Comparison of ENCODE assay signal across 18 cellular contexts in the genomic region with DNA sequence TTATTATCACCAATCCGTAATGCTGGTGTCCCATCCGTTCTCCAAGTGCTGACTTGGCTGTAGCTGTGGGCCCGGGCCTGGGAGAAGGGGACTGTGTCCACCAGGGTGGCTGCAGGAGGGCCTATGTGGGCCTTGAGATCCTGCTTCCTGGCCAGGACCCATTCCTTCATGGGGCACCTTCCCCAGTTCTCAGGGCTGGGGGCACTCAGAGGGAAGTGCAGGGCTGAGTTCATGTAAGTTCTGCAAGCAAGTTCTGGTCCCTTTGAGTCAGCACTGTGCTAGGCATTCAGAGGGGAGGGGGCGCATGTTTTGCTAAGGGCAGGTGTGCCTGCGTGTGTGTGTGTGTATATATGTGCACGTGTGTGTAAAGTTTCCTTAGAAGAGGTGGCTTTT.
"Had no signal": no experiment of that assay in that cellular context is flagged by ENCODE, and none has a peak within 500 bp of the region (broad histone marks: within the 10 kb centered on the region; RNA-seq: fewer than 3 reads in every experiment).

No MANE protein-coding gene starts in this region.

- H3K9me3 ChIP-seq: esophagus muscularis mucosa, gastrocnemius medialis, left ventricle myocardium inferior, mucosa of descending colon, neutrophil, psoas muscle, tibial artery, upper lobe of left lung had no signal

- H3K4me3 ChIP-seq: cardiac muscle cell, esophagus muscularis mucosa, gastrocnemius medialis, left ventricle myocardium inferior, mucosa of descending colon, psoas muscle, tibial artery, upper lobe of left lung had no signal

- FAIRE-seq: colon, small intestine had no signal

- H3K4me1 ChIP-seq: gastrocnemius medialis, psoas muscle had no signal

- DNase-seq: effector memory CD8-positive, alpha-beta T cell; gastrocnemius medialis; islet precursor cell; left ventricle myocardium inferior; mammary epithelial cell; mucosa of descending colon; small intestine; stimulated activated CD4-positive, alpha-beta T cell treated with anti-CD3 and anti-CD28 coated beads, Interleukin-4, amount 100 ng/mL, for 1 hour; stimulated activated CD8-positive, alpha-beta memory T cell treated with anti-CD3 and anti-CD28 coated beads, Interleukin-4, amount 100 ng/mL, for 48 hours; upper lobe of left lung had no signal

- ATAC-seq: effector memory CD8-positive, alpha-beta T cell; gastrocnemius medialis; mucosa of descending colon; psoas muscle; stimulated activated memory B cell treated with anti-CD40 and anti-IgM and Interleukin-4, amounts not matched to agents 10 μg/mL and 1 μg/mL and 100 μg/mL, for 72 hours had no signal

- H3K27ac ChIP-seq: cardiac muscle cell, epithelial cell of prostate, esophagus muscularis mucosa, gastrocnemius medialis, left ventricle myocardium inferior, neutrophil, psoas muscle, tibial artery, upper lobe of left lung had no signal

- H3K27me3 ChIP-seq: cardiac muscle cell, esophagus muscularis mucosa, neutrophil, tibial artery, upper lobe of left lung had no signal

- H3K36me3 ChIP-seq: cardiac muscle cell, esophagus muscularis mucosa, gastrocnemius medialis, left ventricle myocardium inferior, neutrophil, tibial artery, upper lobe of left lung had no signal
